ENCODE assay signal across 26 cellular contexts in genomic region chr9:92639124-92639523, GRCh38.
"Had no signal": no experiment of that assay in that cellular context is flagged by ENCODE, and none has a peak within 500 bp of the region (broad histone marks: within the 10 kb centered on the region; RNA-seq: fewer than 3 reads in every experiment).

No MANE protein-coding gene starts in this region.

- H3K27ac ChIP-seq: ascending aorta, body of pancreas, KMS-11 had no signal

- H3K4me3 Mint-ChIP-seq: activated B cell treated with CpG ODN at 0.5 μM for 24 hours; activated CD4-positive, alpha-beta T cell treated with anti-CD3 and anti-CD28 coated beads, Interleukin-2, amount 10 ng/mL, durations not matched to agents 24 days and 14 days; activated naive CD8-positive, alpha-beta T cell treated with anti-CD3 and anti-CD28 coated beads, Interleukin-2, amount 50 U/mL, for 24 hours; activated T-cell treated with anti-CD3 and anti-CD28 coated beads, Interleukin-2, amount 50 U/mL, for 4 hours; T-helper 17 cell had no signal

- H3K4me1 Mint-ChIP-seq: activated B cell treated with CpG ODN at 0.5 μM for 24 hours had no signal

- H3K4me3 ChIP-seq: ascending aorta, body of pancreas had no signal

- H3K9me3 Mint-ChIP-seq: activated B cell treated with CpG ODN at 0.5 μM for 24 hours; activated CD4-positive, alpha-beta T cell treated with anti-CD3 and anti-CD28 coated beads, Interleukin-2, amount 10 ng/mL, durations not matched to agents 24 days and 14 days; activated naive CD4-positive, alpha-beta T cell treated with anti-CD3 and anti-CD28 coated beads, Interleukin-2, amount 50 U/mL, for 72 hours; activated naive CD8-positive, alpha-beta T cell treated with anti-CD3 and anti-CD28 coated beads, Interleukin-2, amount 50 U/mL, for 24 hours; activated T-cell treated with anti-CD3 and anti-CD28 coated beads, Interleukin-2, amount 50 U/mL, for 4 hours had no signal

- H3K27me3 Mint-ChIP-seq: activated B cell treated with CpG ODN at 0.5 μM for 24 hours; activated CD4-positive, alpha-beta T cell treated with anti-CD3 and anti-CD28 coated beads, Interleukin-2, amount 10 ng/mL, durations not matched to agents 24 days and 14 days; activated naive CD8-positive, alpha-beta T cell treated with anti-CD3 and anti-CD28 coated beads, Interleukin-2, amount 50 U/mL, for 24 hours; T-helper 17 cell had no signal

- H3K9me3 ChIP-seq: ascending aorta, body of pancreas had no signal

- H3K27me3 ChIP-seq: ascending aorta, body of pancreas had no signal

- DNase-seq: activated B cell treated with CpG ODN at 0.5 μM for 24 hours; activated CD4-positive, alpha-beta T cell treated with anti-CD3 and anti-CD28 coated beads for 1 hour; activated CD4-positive, alpha-beta T cell treated with anti-CD3 and anti-CD28 coated beads, Interleukin-2, amount 10 ng/mL, durations not matched to agents 24 days and 14 days; activated CD4-positive, alpha-beta T cell treated with anti-CD3 and anti-CD28 coated beads, Interleukin-2, amount 50 U/mL, for 48 hours; activated effector memory CD4-positive, alpha-beta T cell treated with anti-CD3 and anti-CD28 coated beads, Interleukin-2, amount 50 U/mL, for 16 hours; activated naive CD4-positive, alpha-beta T cell treated with Interleukin-2 at 50 U/mL for 16 hours; activated naive CD8-positive, alpha-beta T cell treated with anti-CD3 and anti-CD28 coated beads, Interleukin-2, amount 50 U/mL, for 24 hours; activated T-cell treated with anti-CD3 and anti-CD28 coated beads, Interleukin-2, amount 50 U/mL, for 4 hours; amniotic stem cell; body of pancreas; central memory CD4-positive, alpha-beta T cell; NCI-H1092 treated with DMSO at 0.1 percent for 48 hours; NCI-H1417 treated with DMSO at 0.1 percent for 48 hours; NCI-H1694; NCI-H2029 treated with DMSO at 0.1 percent for 48 hours; NCI-H345; NCI-H510A; NCI-H526 treated with DMSO at 0.1 percent for 48 hours; NK-92 treated with Interleukin-12 subunit alpha and Interleukin-12 subunit beta, amount 100 ng/mL, for 24 hours; PC-3; SHP77 treated with DMSO at 0.1 percent for 48 hours; T-helper 17 cell; T-helper 9 cell had no signal

- H3K4me1 ChIP-seq: body of pancreas had no signal

- H3K27ac Mint-ChIP-seq: activated B cell treated with CpG ODN at 0.5 μM for 24 hours; activated CD4-positive, alpha-beta T cell treated with anti-CD3 and anti-CD28 coated beads, Interleukin-2, amount 10 ng/mL, durations not matched to agents 24 days and 14 days; activated naive CD8-positive, alpha-beta T cell treated with anti-CD3 and anti-CD28 coated beads, Interleukin-2, amount 50 U/mL, for 24 hours; T-helper 17 cell had no signal

- ATAC-seq: activated naive CD4-positive, alpha-beta T cell treated with anti-CD3 and anti-CD28 coated beads, Interleukin-2, amount 50 U/mL, for 72 hours; activated naive CD8-positive, alpha-beta T cell treated with anti-CD3 and anti-CD28 coated beads, Interleukin-2, amount 50 U/mL, for 24 hours; activated T-cell treated with anti-CD3 and anti-CD28 coated beads, Interleukin-2, amount 50 U/mL, for 4 hours; body of pancreas; PC-3; T-helper 17 cell had no signal
